In genomic region chr2:61432990-61433389, GRCh38 we compare ENCODE assay signal across 19 cellular contexts. TPM values are rescaled to one million over a fixed set of nuclear protein-coding genes. Genes with fewer than 3 reads are reported as not detected.
DNase-seq lines count a peak whose midpoint lies in the region; ATAC-seq, FAIRE-seq and TF ChIP-seq lines count a peak whose summit lies in the region.
"Had no signal": no experiment of that assay in that cellular context is flagged by ENCODE, and none has a peak within 500 bp of the region (broad histone marks: within the 10 kb centered on the region; RNA-seq: fewer than 3 reads in every experiment).

No MANE protein-coding gene starts in this region.

- no peak for TF ChIP-seq RAD21 in K562 (CRISPR knock-in tag; conservative IDR thresholded peaks at IDR 0.05 in 1 of 2, IDR thresholded peaks at IDR 0.05 in 1 of 2)

- TF ChIP-seq CTCF in DOHH2 (IDR thresholded peaks at IDR 0.05; ENCODE audit: low read depth, low read length, poor library complexity, severe bottlenecking) (no peak), K562 (IDR thresholded peaks at IDR 0.05 in 2 of 3, conservative IDR thresholded peaks at IDR 0.05 in 1 of 3; ENCODE audit: insufficient read depth in 2 of 3, low read depth in 1 of 3, low read length in 3 of 3) (no peak)

- no peak for TF ChIP-seq POLR2A in K562 (conservative IDR thresholded peaks at IDR 0.05)

- CTCF ChIA-PET in CD4-positive, alpha-beta memory T cell (lab: Charles Lee; ENCODE audit: partially characterized antibody): no interaction called here
- CTCF ChIA-PET in K562 (lab: Yijun Ruan, JAX; ENCODE audit: low intra/inter-chr PET ratio): no interaction called here

- peak overlapping the region in 6 of 7 donors; percentile 19 to 88 (median 56) for H3K27ac Mint-ChIP-seq in CD4-positive, alpha-beta memory T cell
- peak overlapping the region; percentile 0 to 81 (median 58) for H3K27ac Mint-ChIP-seq in naive thymus-derived CD8-positive, alpha-beta T cell
- H3K27ac Mint-ChIP-seq: activated CD4-positive, alpha-beta memory T cell treated with anti-CD3 and anti-CD28 coated beads, Interleukin-2, amount 10 ng/mL, durations not matched to agents 7 days and 5 days had no signal

- peaks cover 2% of the 10 kb centered on the region for H3K9me1 ChIP-seq in K562 (ENCODE audit: control insufficient read depth, insufficient read depth, low read length)

- H3K4me3 ChIP-seq in CD4-positive, alpha-beta memory T cell (ENCODE audit: low read length in 2 of 2): no peak overlapping the region
- H3K4me3 ChIP-seq in DOHH2 (ENCODE audit: low read length) (no peak overlapping the region), K562 (no peak overlapping the region)
- H3K4me3 ChIP-seq: tibial nerve had no signal

- H3K9me3 Mint-ChIP-seq in CD4-positive, alpha-beta memory T cell: peaks cover 0 to 20% (median 15%) of the 10 kb centered on the region in 8 donors
- H3K9me3 Mint-ChIP-seq in naive thymus-derived CD8-positive, alpha-beta T cell: peaks cover 3 to 25% (median 19%) of the 10 kb centered on the region in 9 donors

- in situ Hi-C loops in K562 (cut with MboI): no loop called here

- no TSS peak for BruUV-seq in K562 (replicated peaks; lab: Mats Ljungman, UMichigan)

- WGBS in K562 (ENCODE audit: insufficient coverage, low coverage, missing lambda C conversion rate): 96% methylated on average over 3 of the region's 3 CpGs

- intact Hi-C loops in CD4-positive, alpha-beta memory T cell (cut with micrococcal nuclease): no loop called here
- intact Hi-C loops in K562 (cut with micrococcal nuclease): no loop called here

- no peak for TF ChIP-seq EP300 in K562 (IDR thresholded peaks at IDR 0.05; ENCODE audit: low read length)

- peaks cover 41 to 67% (median 59%) of the 10 kb centered on the region in 4 donors for H3K4me1 Mint-ChIP-seq in CD4-positive, alpha-beta memory T cell
- peaks cover 33 to 64% (median 62%) of the 10 kb centered on the region in 4 donors for H3K4me1 Mint-ChIP-seq in naive thymus-derived CD8-positive, alpha-beta T cell

- POLR2A ChIA-PET in CD4-positive, alpha-beta memory T cell (lab: Charles Lee; ENCODE audit: partially characterized antibody): no interaction called here
- POLR2A ChIA-PET in K562 (lab: Yijun Ruan, JAX): interaction anchor here (0.6 to 1.0 kb wide), 2 partner anchors 10 to 15 kb away, joined by 3 to 4 read pairs; no protein-coding TSS in a partner anchor
- POLR2A ChIA-PET in naive thymus-derived CD8-positive, alpha-beta T cell (lab: Charles Lee): interaction anchor here (0.5 to 1.1 kb wide), 4 partner anchors 11 to 359 kb away, joined by 3 to 4 read pairs (median 4); no protein-coding TSS in a partner anchor

- peaks cover 20% of the 10 kb centered on the region; the same call in 1 of the 2 replicates for H4K20me1 ChIP-seq in DOHH2 (ENCODE audit: control insufficient read depth, insufficient read depth, low read depth, low read length)
- peaks cover 25% of the 10 kb centered on the region for H4K20me1 ChIP-seq in K562 (replicated peaks; ENCODE audit: control insufficient read depth, insufficient read depth, low read length)

- H3F3A ChIP-seq in DOHH2 (ENCODE audit: control insufficient read depth, insufficient read depth): peaks cover 21% of the 10 kb centered on the region

- H3K9me3 ChIP-seq in CD4-positive, alpha-beta memory T cell (ENCODE audit: control insufficient read depth in 1 of 2, low read length in 2 of 2): no peaks in the 10 kb centered on the region
- H3K9me3 ChIP-seq in DOHH2 (ENCODE audit: control insufficient read depth, insufficient read depth, low read length): no peaks in the 10 kb centered on the region
- no peaks in the 10 kb centered on the region for H3K9me3 ChIP-seq in K562 (replicated peaks; ENCODE audit: control insufficient read depth, insufficient read depth, low read depth, low read length)

- peaks cover 38% of the 10 kb centered on the region for H3K4me1 ChIP-seq in CD4-positive, alpha-beta memory T cell (ENCODE audit: insufficient read depth, low read length)
- H3K4me1 ChIP-seq in DOHH2 (ENCODE audit: control insufficient read depth, low read length) (peaks cover 85% of the 10 kb centered on the region), K562 (replicated peaks in 1 of 2; ENCODE audit: control insufficient read depth in 2 of 2, insufficient read depth in 2 of 2, low read length in 2 of 2) (peaks cover 0 to 4% of the 10 kb centered on the region in 2 experiments; a peak in 1 of 5 replicates)

- no peak for DNase-seq in CD4-positive, alpha-beta memory T cell
- DNase-seq in K562 (ENCODE audit: extremely low read depth in 1 of 4, low spot score in 3 of 4): no peak
- DNase-seq in naive thymus-derived CD8-positive, alpha-beta T cell: no peak
- DNase-seq in activated CD4-positive, alpha-beta T cell treated with anti-CD3 and anti-CD28 coated beads for 4 hours: no peak
- DNase-seq: activated CD4-positive, alpha-beta memory T cell treated with anti-CD3 and anti-CD28 coated beads, Interleukin-2, amount 10 ng/mL, durations not matched to agents 7 days and 5 days; activated T-cell treated with anti-CD3 and anti-CD28 coated beads, Interleukin-2, amount 50 U/mL, for 4 hours; effector memory CD4-positive, alpha-beta T cell; kidney glomerular epithelial cell; NCI-H1048; NCI-H2081; stimulated activated CD4-positive, alpha-beta T cell treated with anti-CD3 and anti-CD28 coated beads, Interleukin-1b, Interleukin-23, amount 100 ng/mL, for 48 hours; stimulated activated naive CD4-positive, alpha-beta T cell treated with Interleukin-2 at 50 U/mL for 16 hours had no signal

- H3K4me3 Mint-ChIP-seq in CD4-positive, alpha-beta memory T cell: peak overlapping the region in 2 of 8 donors; percentile 4 to 20
- peak overlapping the region in 3 of 10 donors; percentile 1 to 35 (median 15) for H3K4me3 Mint-ChIP-seq in naive thymus-derived CD8-positive, alpha-beta T cell
- H3K4me3 Mint-ChIP-seq: activated CD4-positive, alpha-beta memory T cell treated with anti-CD3 and anti-CD28 coated beads, Interleukin-2, amount 10 ng/mL, durations not matched to agents 7 days and 5 days; activated naive CD8-positive, alpha-beta T cell; activated T-cell treated with anti-CD3 and anti-CD28 coated beads, Interleukin-2, amount 50 U/mL, for 4 hours had no signal

- peaks cover 17 to 20% of the 10 kb centered on the region in 2 donors for H3K36me3 Mint-ChIP-seq in CD4-positive, alpha-beta memory T cell
- H3K36me3 Mint-ChIP-seq in naive thymus-derived CD8-positive, alpha-beta T cell: peaks cover 5 to 14% (median 10%) of the 10 kb centered on the region in 3 donors

- no peaks in the 10 kb centered on the region for H3K36me3 ChIP-seq in CD4-positive, alpha-beta memory T cell (ENCODE audit: insufficient read depth, low read length)
- H3K36me3 ChIP-seq in DOHH2 (ENCODE audit: control insufficient read depth, low read length): 0 out of 2 replicates have a peak, but pooled peaks cover 5% of the 10 kb centered on the region
- H3K36me3 ChIP-seq in K562 (ENCODE audit: control insufficient read depth, insufficient read depth, low read length): no peaks in the 10 kb centered on the region
- H3K36me3 ChIP-seq: tibial nerve had no signal

- H3K4me2 ChIP-seq in DOHH2 (ENCODE audit: low read length) (0 out of 2 replicates have a peak overlapping the region, but pooled peaks have one; percentile 13), K562 (ENCODE audit: insufficient read depth, low read length) (no peak overlapping the region)

- H3K79me2 ChIP-seq in DOHH2 (ENCODE audit: control insufficient read depth, low read length): peaks cover 99% of the 10 kb centered on the region
- peaks cover 96% of the 10 kb centered on the region for H3K79me2 ChIP-seq in K562 (ENCODE audit: control insufficient read depth, insufficient read depth, low read length)

- H2AFZ ChIP-seq in K562 (ENCODE audit: low read depth, low read length): no peak overlapping the region

- no peak for ATAC-seq in K562
- ATAC-seq in naive thymus-derived CD8-positive, alpha-beta T cell: no peak
- no peak for ATAC-seq in GM21390 (IDR thresholded peaks at IDR 0.05; ENCODE audit: unreplicated experiment)
- no peak for ATAC-seq in HG02973 (IDR thresholded peaks at IDR 0.05; ENCODE audit: unreplicated experiment)
- ATAC-seq: activated T-cell treated with anti-CD3 and anti-CD28 coated beads, Interleukin-2, amount 50 U/mL, for 4 hours had no signal

- H3K27me3 Mint-ChIP-seq in CD4-positive, alpha-beta memory T cell: no peaks in the 10 kb centered on the region
- H3K27me3 Mint-ChIP-seq in naive thymus-derived CD8-positive, alpha-beta T cell: no peaks in the 10 kb centered on the region
- H3K27me3 Mint-ChIP-seq: activated CD4-positive, alpha-beta memory T cell treated with anti-CD3 and anti-CD28 coated beads, Interleukin-2, amount 10 ng/mL, durations not matched to agents 7 days and 5 days; activated naive CD8-positive, alpha-beta T cell; progenitor cell of endocrine pancreas had no signal

- no peak overlapping the region for H3K9ac ChIP-seq in K562 (ENCODE audit: insufficient read depth in 1 of 2, low read depth in 2 of 2, low read length in 2 of 2)

- H3K9me2 ChIP-seq in DOHH2 (replicated peaks; ENCODE audit: control insufficient read depth, low read length): no peaks in the 10 kb centered on the region

- FAIRE-seq in K562 (lab: Jason Lieb, UNC): peak; percentile 6
- FAIRE-seq: GM19239 had no signal

- H3K27ac ChIP-seq in CD4-positive, alpha-beta memory T cell (ENCODE audit: low read depth, low read length): no peak overlapping the region
- no peak overlapping the region for H3K27ac ChIP-seq in DOHH2 (ENCODE audit: low read depth, low read length)
- H3K27ac ChIP-seq in K562 (ENCODE audit: extremely low read depth, low read depth, low read length): no peak overlapping the region
- H3K27ac ChIP-seq: tibial nerve had no signal

- H3K27me3 ChIP-seq in CD4-positive, alpha-beta memory T cell (ENCODE audit: insufficient read depth, low read length): no peaks in the 10 kb centered on the region
- H3K27me3 ChIP-seq in DOHH2 (ENCODE audit: control insufficient read depth, low read length) (no peaks in the 10 kb centered on the region), K562 (ENCODE audit: control insufficient read depth in 2 of 2, insufficient read depth in 2 of 2, low read length in 2 of 2) (no peaks in the 10 kb centered on the region)
- H3K27me3 ChIP-seq: tibial nerve had no signal

RNA-seq across cellular contexts. Expression of gene USP34, which starts 37.9 kb away (rescaled TPM):
- 100 to 1,000 TPM; 163 to 164 TPM for total RNA-seq in CD4-positive, alpha-beta memory T cell
- 10 to 100 TPM in 1 of 2 donors, 1 to 10 TPM in 1; 7.9 to 26.7 TPM for polyA plus RNA-seq in CD4-positive, alpha-beta memory T cell
- 203 and 710 TPM in 2 replicates for total RNA-seq in K562 (2011; cell fraction: chromatin; rRNA removed; ENCODE audit: low replicate concordance)
- 62.7 and 117 TPM in 2 replicates for total RNA-seq in K562 (2011; cell fraction: nucleolus; rRNA removed)
- total RNA-seq in K562 (2011; cell fraction: nucleoplasm; rRNA removed): 187 and 292 TPM in 2 replicates
- total RNA-seq in K562 (2014; rRNA removed): 61.8 and 61.9 TPM in 2 replicates
- 98.7 and 111 TPM in 2 replicates for total RNA-seq in K562 (2014; rRNA removed; fragmentation: Illumina TruSeq; extraction: Trizol)
- 89.9 and 94.3 TPM in 2 replicates for total RNA-seq in K562 (2015; rRNA removed; fragmentation: Illumina TruSeq; extraction: Trizol)
- 67.8 and 73.6 TPM in 2 replicates for total RNA-seq in K562 (2021)
- 69.1 and 82.1 TPM in 2 replicates for polyA plus RNA-seq in K562 (2011; rRNA removed)
- 24.1 and 44.7 TPM in 2 replicates for polyA plus RNA-seq in K562 (2011; cell fraction: cytosol; rRNA removed)
- 109 and 150 TPM in 2 replicates for polyA plus RNA-seq in K562 (2011; cell fraction: nucleus; rRNA removed)
- polyA plus RNA-seq in K562 (2012): 46.1 and 63.7 TPM in 2 replicates
- 83.8 and 108 TPM in 2 replicates for polyA plus RNA-seq in K562 (2014; fragmentation: Illumina TruSeq; extraction: Trizol)
- polyA plus RNA-seq in K562 (2014; fragmentation: Nextera tagmentation; extraction: Ambion mirVana): 10 to 100 TPM; 19.8 to 38.7 TPM
- 48.3 and 54.1 TPM in 2 replicates for polyA plus RNA-seq in K562 (2014; rRNA removed)
- 252 and 297 TPM in 2 replicates for polyA minus RNA-seq in K562 (2011; rRNA and poly(A)+ RNA removed)
- 70.3 and 94.8 TPM in 2 replicates for polyA minus RNA-seq in K562 (2011; cell fraction: cytosol; rRNA and poly(A)+ RNA removed)
- 139 and 212 TPM in 2 replicates for polyA minus RNA-seq in K562 (2011; cell fraction: nucleus; rRNA and poly(A)+ RNA removed)
- total RNA-seq in naive thymus-derived CD8-positive, alpha-beta T cell: 100 to 1,000 TPM; 153 to 157 TPM
- 10 to 100 TPM; 14.5 to 19.1 (median 17.6) TPM for polyA plus RNA-seq in naive thymus-derived CD8-positive, alpha-beta T cell
